ENCODE assay signal across 8 cellular contexts in the genomic region with DNA sequence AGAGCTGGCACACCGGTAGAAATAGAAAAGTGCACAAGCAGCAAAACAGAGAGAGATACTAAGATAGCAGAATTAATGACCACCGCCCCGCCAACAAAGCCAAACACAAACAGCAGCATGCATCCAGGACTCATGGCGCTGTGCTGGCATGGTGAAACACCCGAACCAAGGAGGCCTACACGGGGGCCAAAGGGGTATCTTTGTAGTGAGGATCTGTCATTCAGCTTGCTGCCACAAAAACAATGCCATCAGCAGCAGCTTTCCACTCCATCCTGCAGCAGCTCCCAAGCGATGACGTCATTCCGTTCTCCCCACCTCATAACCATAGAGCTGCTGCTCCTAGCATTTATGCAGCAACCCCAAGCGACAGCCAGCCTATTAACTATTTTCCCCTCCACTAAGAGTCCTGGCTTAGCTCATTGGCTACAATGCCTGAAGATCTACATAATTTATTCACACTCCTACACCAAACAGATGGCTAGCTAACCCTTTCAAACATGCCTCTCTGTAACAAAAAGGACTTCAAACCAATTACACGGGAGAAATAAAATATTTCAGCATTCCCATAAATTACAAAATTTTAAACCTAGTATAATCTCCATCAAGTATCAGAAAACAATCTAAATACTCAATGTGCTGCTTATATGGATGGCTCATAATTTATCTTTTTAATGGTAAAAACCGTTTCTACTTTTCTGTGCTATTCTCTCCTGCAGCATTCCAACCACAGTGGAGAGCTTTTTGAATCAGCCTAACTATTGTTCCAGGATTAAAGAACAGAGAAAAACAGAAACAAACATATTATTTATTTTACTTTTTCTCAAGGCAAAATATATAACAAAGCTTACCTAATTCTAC.
A peak's percentile ranks its signal among the peaks of the same experiment; 100 is the strongest.
DNase-seq lines count a peak whose midpoint lies in the region; ATAC-seq and TF ChIP-seq lines count a peak whose summit lies in the region.

No MANE protein-coding gene starts in this region.

- peak overlapping the region; percentile 51 for H2AFZ ChIP-seq in neural cell (ENCODE audit: low read depth, low read length)

- H4K20me1 ChIP-seq in neural cell (ENCODE audit: insufficient read depth), result peaks cover 6% of the 10 kb centered on the region

- H3K36me3 Mint-ChIP-seq in HFFc6 (ENCODE audit: low read depth), result 0 out of 2 replicates have a peak, but pooled peaks cover 4% of the 10 kb centered on the region

- DNase-seq in HFFc6 (peak; percentile 85), RWPE2 (ENCODE audit: low spot score) (no peak), fibroblast of the aortic adventitia (ENCODE audit: low read depth) (peak; percentile 92), KG1 (lab: John Stamatoyannopoulos, UW) (no peak)
- no peak for DNase-seq in activated effector memory CD4-positive, alpha-beta T cell treated with anti-CD3 and anti-CD28 coated beads, Interleukin-2, amount 50 U/mL, for 16 hours
- no peak for DNase-seq in activated naive CD4-positive, alpha-beta T cell treated with anti-CD3 and anti-CD28 coated beads, Interleukin-2, amount 50 U/mL, for 16 hours

- H3F3A ChIP-seq in neural cell (ENCODE audit: insufficient read depth, low read length, poor library complexity, severe bottlenecking), result peaks cover 14% of the 10 kb centered on the region

- no peaks in the 10 kb centered on the region for H3K9me2 ChIP-seq in neural cell (ENCODE audit: insufficient read depth, low read length)

- no peaks in the 10 kb centered on the region for H3K9me3 Mint-ChIP-seq in HFFc6

- H3K4me3 ChIP-seq in RWPE2 (ENCODE audit: severe bottlenecking) (no peak overlapping the region), fibroblast of the aortic adventitia (ENCODE audit: low read depth, low read length) (peak overlapping the region; percentile 58), neural cell (ENCODE audit: low read length) (peak overlapping the region; percentile 66)

- H3K27ac ChIP-seq in RWPE2 (ENCODE audit: poor library complexity, severe bottlenecking) (no peak overlapping the region), neural cell (ENCODE audit: low read length) (peak overlapping the region; percentile 96)

- peaks cover 22% of the 10 kb centered on the region for H3K4me1 ChIP-seq in RWPE2 (ENCODE audit: insufficient read depth, poor library complexity, severe bottlenecking)

- TF ChIP-seq EP300 in neural cell (conservative IDR thresholded peaks at IDR 0.05; ENCODE audit: poor library complexity, severe bottlenecking), result peak; percentile 85

- H3K27ac Mint-ChIP-seq in HFFc6, result no peak overlapping the region

- TF ChIP-seq RAD21 in neural cell (conservative IDR thresholded peaks at IDR 0.05), result no peak

- H3K9me3 ChIP-seq in RWPE2 (ENCODE audit: severe bottlenecking) (no peaks in the 10 kb centered on the region), neural cell (ENCODE audit: low read length) (no peaks in the 10 kb centered on the region)

- ATAC-seq in RWPE2 (ENCODE audit: low read depth), result peak; percentile 27; the same call in 1 of the 3 replicates
- no peak for ATAC-seq in HG02642 (IDR thresholded peaks at IDR 0.05; ENCODE audit: poor library complexity, unreplicated experiment)

- peak overlapping the region; percentile 98 for H3K4me2 ChIP-seq in neural cell (ENCODE audit: low read length)

- peaks cover 9% of the 10 kb centered on the region; the same call in 1 of the 2 replicates for H3K4me1 Mint-ChIP-seq in HFFc6 (ENCODE audit: low read depth)

- H3K27me3 ChIP-seq in RWPE2 (ENCODE audit: insufficient read depth, poor library complexity, severe bottlenecking) (no peaks in the 10 kb centered on the region), neural cell (ENCODE audit: insufficient read depth, low read depth, low read length) (no peaks in the 10 kb centered on the region)

- H3K27me3 Mint-ChIP-seq in HFFc6 (ENCODE audit: insufficient read depth), result no peaks in the 10 kb centered on the region

- peaks cover 46% of the 10 kb centered on the region for H3K79me2 ChIP-seq in neural cell (replicated peaks; ENCODE audit: insufficient read depth, low read length)

- peak overlapping the region; percentile 90 for H3K9ac ChIP-seq in neural cell (ENCODE audit: low read length)

- TF ChIP-seq CTCF in HFFc6 (IDR thresholded peaks at IDR 0.05) (no peak), RWPE2 (IDR thresholded peaks at IDR 0.05; ENCODE audit: poor library complexity, severe bottlenecking) (no peak), fibroblast of the aortic adventitia (IDR thresholded peaks at IDR 0.05; ENCODE audit: insufficient read depth, low read length) (no peak), neural cell (IDR thresholded peaks at IDR 0.05; ENCODE audit: poor library complexity, severe bottlenecking) (peak; percentile 47)

- H3K36me3 ChIP-seq in RWPE2 (ENCODE audit: low read depth), result peaks cover 16% of the 10 kb centered on the region
- H3K36me3 ChIP-seq in neural cell (ENCODE audit: insufficient read depth, low read length), result no peaks in the 10 kb centered on the region

- no peak overlapping the region for H3K4me3 Mint-ChIP-seq in HFFc6

TF ChIP-seq in neural cell, 6 proteins besides CTCF, POLR2A, EP300 and RAD21:
- TF ChIP-seq SMC3 (conservative IDR thresholded peaks at IDR 0.05; ENCODE audit: poor library complexity), result peak; percentile 49
- no peak for TF ChIP-seq EZH2 (IDR thresholded peaks at IDR 0.05; ENCODE audit: borderline replicate concordance, insufficient read depth, low read length, poor library complexity, severe bottlenecking)
- TF ChIP-seq POLR2AphosphoS5 (IDR thresholded peaks at IDR 0.05), result peak; percentile 98
- peak; percentile 87 for TF ChIP-seq MXI1 (conservative IDR thresholded peaks at IDR 0.05; ENCODE audit: poor library complexity, severe bottlenecking)
- TF ChIP-seq, protein P1, sequence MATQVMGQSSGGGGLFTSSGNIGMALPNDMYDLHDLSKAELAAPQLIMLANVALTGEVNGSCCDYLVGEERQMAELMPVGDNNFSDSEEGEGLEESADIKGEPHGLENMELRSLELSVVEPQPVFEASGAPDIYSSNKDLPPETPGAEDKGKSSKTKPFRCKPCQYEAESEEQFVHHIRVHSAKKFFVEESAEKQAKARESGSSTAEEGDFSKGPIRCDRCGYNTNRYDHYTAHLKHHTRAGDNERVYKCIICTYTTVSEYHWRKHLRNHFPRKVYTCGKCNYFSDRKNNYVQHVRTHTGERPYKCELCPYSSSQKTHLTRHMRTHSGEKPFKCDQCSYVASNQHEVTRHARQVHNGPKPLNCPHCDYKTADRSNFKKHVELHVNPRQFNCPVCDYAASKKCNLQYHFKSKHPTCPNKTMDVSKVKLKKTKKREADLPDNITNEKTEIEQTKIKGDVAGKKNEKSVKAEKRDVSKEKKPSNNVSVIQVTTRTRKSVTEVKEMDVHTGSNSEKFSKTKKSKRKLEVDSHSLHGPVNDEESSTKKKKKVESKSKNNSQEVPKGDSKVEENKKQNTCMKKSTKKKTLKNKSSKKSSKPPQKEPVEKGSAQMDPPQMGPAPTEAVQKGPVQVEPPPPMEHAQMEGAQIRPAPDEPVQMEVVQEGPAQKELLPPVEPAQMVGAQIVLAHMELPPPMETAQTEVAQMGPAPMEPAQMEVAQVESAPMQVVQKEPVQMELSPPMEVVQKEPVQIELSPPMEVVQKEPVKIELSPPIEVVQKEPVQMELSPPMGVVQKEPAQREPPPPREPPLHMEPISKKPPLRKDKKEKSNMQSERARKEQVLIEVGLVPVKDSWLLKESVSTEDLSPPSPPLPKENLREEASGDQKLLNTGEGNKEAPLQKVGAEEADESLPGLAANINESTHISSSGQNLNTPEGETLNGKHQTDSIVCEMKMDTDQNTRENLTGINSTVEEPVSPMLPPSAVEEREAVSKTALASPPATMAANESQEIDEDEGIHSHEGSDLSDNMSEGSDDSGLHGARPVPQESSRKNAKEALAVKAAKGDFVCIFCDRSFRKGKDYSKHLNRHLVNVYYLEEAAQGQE (IDR thresholded peaks at IDR 0.05; ENCODE audit: borderline replicate concordance), result peak; percentile 58
- peak; percentile 89 for TF ChIP-seq TAF1 (IDR thresholded peaks at IDR 0.05; ENCODE audit: low read depth)

Comparison
In these comparisons a context has a peak if more than half of its experiments do, and no peak if none do; other contexts are left out.
1. DNase-seq: peak in HFFc6 (single experiment) and fibroblast of the aortic adventitia (single experiment); none in RWPE2 (single experiment), activated effector memory CD4-positive, alpha-beta T cell treated with anti-CD3 and anti-CD28 coated beads, Interleukin-2, amount 50 U/mL, for 16 hours (single experiment), KG1 (single experiment) and activated naive CD4-positive, alpha-beta T cell treated with anti-CD3 and anti-CD28 coated beads, Interleukin-2, amount 50 U/mL, for 16 hours (single experiment).